In the genomic region with DNA sequence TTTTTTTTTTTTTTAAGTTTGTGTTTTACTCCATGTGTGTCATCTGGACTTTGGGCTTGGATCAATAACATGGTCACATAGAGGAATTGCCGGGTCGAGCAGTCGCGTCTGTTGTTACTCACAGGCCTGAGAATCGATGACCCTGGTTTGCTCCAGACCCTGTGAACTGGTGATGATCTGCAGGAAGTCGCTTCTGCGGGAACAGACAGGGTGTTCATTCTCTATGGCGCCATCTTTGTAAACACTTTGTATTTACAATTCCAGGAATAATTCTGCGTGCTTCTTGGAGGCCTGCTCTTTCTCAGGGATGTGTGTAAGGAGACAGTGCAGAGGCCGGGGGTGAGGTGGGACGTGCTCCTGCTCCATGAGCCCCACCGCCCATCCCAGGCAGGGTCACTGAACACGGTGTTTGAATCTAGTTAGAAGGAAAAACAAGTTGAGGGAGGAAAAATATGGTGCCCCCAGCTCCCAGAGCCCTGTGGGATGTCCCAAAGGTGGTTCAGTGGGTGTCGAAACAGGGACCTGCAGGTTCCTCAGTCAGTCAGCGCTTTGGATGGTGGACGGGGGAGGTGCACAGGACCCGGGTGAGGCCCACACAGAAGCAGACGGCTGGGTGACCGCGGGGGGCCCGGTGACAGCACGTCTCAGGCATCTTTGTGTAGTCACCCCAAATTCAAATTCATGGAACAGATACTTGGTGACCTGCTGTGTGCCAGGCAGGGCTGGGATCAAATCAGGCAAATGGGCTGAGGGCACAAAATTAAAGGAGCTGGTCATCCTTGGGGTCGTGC, we compare ENCODE assay signal across 1 cellular context.
TF ChIP-seq lines count a peak whose summit lies in the region.

No MANE protein-coding gene starts in this region.

TF ChIP-seq in HepG2, 621 proteins besides CTCF, POLR2A, EP300 and RAD21 (continued from another document and continues in another):
- TF ChIP-seq, protein P1, sequence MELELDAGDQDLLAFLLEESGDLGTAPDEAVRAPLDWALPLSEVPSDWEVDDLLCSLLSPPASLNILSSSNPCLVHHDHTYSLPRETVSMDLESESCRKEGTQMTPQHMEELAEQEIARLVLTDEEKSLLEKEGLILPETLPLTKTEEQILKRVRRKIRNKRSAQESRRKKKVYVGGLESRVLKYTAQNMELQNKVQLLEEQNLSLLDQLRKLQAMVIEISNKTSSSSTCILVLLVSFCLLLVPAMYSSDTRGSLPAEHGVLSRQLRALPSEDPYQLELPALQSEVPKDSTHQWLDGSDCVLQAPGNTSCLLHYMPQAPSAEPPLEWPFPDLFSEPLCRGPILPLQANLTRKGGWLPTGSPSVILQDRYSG (CRISPR knock-in tag; IDR thresholded peaks at IDR 0.05): no peak
- TF ChIP-seq ZNF556 (CRISPR knock-in tag; IDR thresholded peaks at IDR 0.05; ENCODE audit: borderline replicate concordance) (no peak; the same call in 1 of the 2 replicates), EEA1 (CRISPR knock-in tag; IDR thresholded peaks at IDR 0.05; ENCODE audit: borderline replicate concordance) (peak; percentile 49; the same call in 1 of the 2 replicates), ZNF7 (CRISPR knock-in tag; IDR thresholded peaks at IDR 0.05) (no peak), LCORL (IDR thresholded peaks at IDR 0.05) (no peak), LCORL (CRISPR knock-in tag; IDR thresholded peaks at IDR 0.05) (peak; percentile 76; the same call in 1 of the 2 replicates), ZNF737 (CRISPR knock-in tag; IDR thresholded peaks at IDR 0.05; ENCODE audit: borderline replicate concordance) (no peak), ZNF446 (CRISPR knock-in tag; IDR thresholded peaks at IDR 0.05) (0 out of 2 replicates have a peak, but pooled peaks have one; percentile 34), ZNF430 (CRISPR knock-in tag; IDR thresholded peaks at IDR 0.05) (peak; percentile 78; the same call in 1 of the 2 replicates), ZHX2 (IDR thresholded peaks at IDR 0.05; ENCODE audit: low read depth) (peak; percentile 79), ZHX2 (CRISPR knock-in tag; IDR thresholded peaks at IDR 0.05; ENCODE audit: borderline replicate concordance) (no peak), ZBTB8A (CRISPR knock-in tag; IDR thresholded peaks at IDR 0.05; ENCODE audit: borderline replicate concordance, low read depth) (no peak), MEIS1 (CRISPR knock-in tag; IDR thresholded peaks at IDR 0.05; ENCODE audit: borderline replicate concordance) (peak; percentile 52; the same call in 1 of the 2 replicates), HNF4A (CRISPR knock-in tag; IDR thresholded peaks at IDR 0.05) (peak; percentile 97), MIXL1 (CRISPR knock-in tag; IDR thresholded peaks at IDR 0.05) (peak; percentile 85), BCL6 (CRISPR knock-in tag; IDR thresholded peaks at IDR 0.05) (peak; percentile 93), TFE3 (CRISPR knock-in tag; IDR thresholded peaks at IDR 0.05) (peak; percentile 71; the same call in 1 of the 2 replicates), ATRX (CRISPR knock-in tag; IDR thresholded peaks at IDR 0.05; ENCODE audit: borderline replicate concordance) (no peak), ZNF609 (CRISPR knock-in tag; IDR thresholded peaks at IDR 0.05; ENCODE audit: borderline replicate concordance) (peak; percentile 90), SP2 (CRISPR knock-in tag; IDR thresholded peaks at IDR 0.05) (peak; percentile 20; the same call in 1 of the 2 replicates), XRCC5 (optimal IDR thresholded peaks at IDR 0.05; ENCODE audit: low read length) (peak; percentile 18), YEATS2 (CRISPR knock-in tag; IDR thresholded peaks at IDR 0.05; ENCODE audit: borderline replicate concordance) (peak; percentile 54; the same call in 1 of the 2 replicates), CREM (IDR thresholded peaks at IDR 0.05) (peak; percentile 90), CREM (CRISPR knock-in tag; IDR thresholded peaks at IDR 0.05) (no peak), ZSCAN9 (CRISPR knock-in tag; IDR thresholded peaks at IDR 0.05; ENCODE audit: borderline replicate concordance) (peak; percentile 69), MLLT10 (CRISPR knock-in tag; IDR thresholded peaks at IDR 0.05) (no peak), RXRA (CRISPR knock-in tag; IDR thresholded peaks at IDR 0.05) (peak; percentile 94), NFRKB (IDR thresholded peaks at IDR 0.05) (peak; percentile 62), STAT6 (CRISPR knock-in tag; IDR thresholded peaks at IDR 0.05; ENCODE audit: borderline replicate concordance) (peak; percentile 57; the same call in 1 of the 2 replicates), JUNB (CRISPR knock-in tag; IDR thresholded peaks at IDR 0.05; ENCODE audit: borderline replicate concordance) (peak; percentile 58; the same call in 1 of the 2 replicates), PHF5A (CRISPR knock-in tag; IDR thresholded peaks at IDR 0.05; ENCODE audit: low read depth, unreplicated experiment) (peak; percentile 71), ZNF580 (CRISPR knock-in tag; IDR thresholded peaks at IDR 0.05; ENCODE audit: borderline replicate concordance, low read depth) (peak; percentile 40; the same call in 1 of the 2 replicates), ZFP36L2 (CRISPR knock-in tag; IDR thresholded peaks at IDR 0.05) (no peak)
- TF ChIP-seq, protein P2, sequence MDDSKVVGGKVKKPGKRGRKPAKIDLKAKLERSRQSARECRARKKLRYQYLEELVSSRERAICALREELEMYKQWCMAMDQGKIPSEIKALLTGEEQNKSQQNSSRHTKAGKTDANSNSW (CRISPR knock-in tag; IDR thresholded peaks at IDR 0.05; ENCODE audit: borderline replicate concordance): no peak
- TF ChIP-seq, protein P3, sequence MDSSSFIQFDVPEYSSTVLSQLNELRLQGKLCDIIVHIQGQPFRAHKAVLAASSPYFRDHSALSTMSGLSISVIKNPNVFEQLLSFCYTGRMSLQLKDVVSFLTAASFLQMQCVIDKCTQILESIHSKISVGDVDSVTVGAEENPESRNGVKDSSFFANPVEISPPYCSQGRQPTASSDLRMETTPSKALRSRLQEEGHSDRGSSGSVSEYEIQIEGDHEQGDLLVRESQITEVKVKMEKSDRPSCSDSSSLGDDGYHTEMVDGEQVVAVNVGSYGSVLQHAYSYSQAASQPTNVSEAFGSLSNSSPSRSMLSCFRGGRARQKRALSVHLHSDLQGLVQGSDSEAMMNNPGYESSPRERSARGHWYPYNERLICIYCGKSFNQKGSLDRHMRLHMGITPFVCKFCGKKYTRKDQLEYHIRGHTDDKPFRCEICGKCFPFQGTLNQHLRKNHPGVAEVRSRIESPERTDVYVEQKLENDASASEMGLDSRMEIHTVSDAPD (CRISPR knock-in tag; IDR thresholded peaks at IDR 0.05): peak; percentile 77; the same call in 1 of the 2 replicates
- TF ChIP-seq, protein P4, sequence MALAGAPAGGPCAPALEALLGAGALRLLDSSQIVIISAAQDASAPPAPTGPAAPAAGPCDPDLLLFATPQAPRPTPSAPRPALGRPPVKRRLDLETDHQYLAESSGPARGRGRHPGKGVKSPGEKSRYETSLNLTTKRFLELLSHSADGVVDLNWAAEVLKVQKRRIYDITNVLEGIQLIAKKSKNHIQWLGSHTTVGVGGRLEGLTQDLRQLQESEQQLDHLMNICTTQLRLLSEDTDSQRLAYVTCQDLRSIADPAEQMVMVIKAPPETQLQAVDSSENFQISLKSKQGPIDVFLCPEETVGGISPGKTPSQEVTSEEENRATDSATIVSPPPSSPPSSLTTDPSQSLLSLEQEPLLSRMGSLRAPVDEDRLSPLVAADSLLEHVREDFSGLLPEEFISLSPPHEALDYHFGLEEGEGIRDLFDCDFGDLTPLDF (CRISPR knock-in tag; IDR thresholded peaks at IDR 0.05): no peak
